Comparison of ENCODE assay signal across 9 cellular contexts in genomic region chr6:134437376-134437775, GRCh38.
DNase-seq lines count a peak whose midpoint lies in the region; ATAC-seq and TF ChIP-seq lines count a peak whose summit lies in the region.
"Had no signal": no experiment of that assay in that cellular context is flagged by ENCODE, and none has a peak within 500 bp of the region (broad histone marks: within the 10 kb centered on the region; RNA-seq: fewer than 3 reads in every experiment).

No MANE protein-coding gene starts in this region.

- H3K36me3 ChIP-seq in OCI-LY3 (replicated peaks; ENCODE audit: low read depth, low read length) (no peaks in the 10 kb centered on the region), brain microvascular endothelial cell (replicated peaks) (no peaks in the 10 kb centered on the region), skeletal muscle tissue (ENCODE audit: control insufficient read depth in 3 of 3, insufficient read depth in 3 of 3, low read length in 3 of 3) (no peaks in the 10 kb centered on the region)

- H3K9ac ChIP-seq in OCI-LY3 (ENCODE audit: low read length), result peak overlapping the region; percentile 58
- H3K9ac ChIP-seq in skeletal muscle tissue (ENCODE audit: low read depth in 1 of 3, low read length in 3 of 3), result no peak overlapping the region

- peak overlapping the region; percentile 88 for H3K4me2 ChIP-seq in OCI-LY3 (ENCODE audit: low read length)

- no peak overlapping the region for H2AFZ ChIP-seq in OCI-LY3 (ENCODE audit: low read depth, low read length)

- H3K4me3 ChIP-seq in OCI-LY3 (ENCODE audit: low read length), result peak overlapping the region; percentile 70
- H3K4me3 ChIP-seq in brain microvascular endothelial cell (ENCODE audit: low read depth, low read length), result no peak overlapping the region
- H3K4me3 ChIP-seq in skeletal muscle tissue (ENCODE audit: low read length in 3 of 3), result no peak overlapping the region

- DNase-seq in Right ventricle myocardium inferior (ENCODE audit: missing footprints), result no peak
- no peak for DNase-seq in left ventricle myocardium superior
- DNase-seq in brain microvascular endothelial cell, result peak; percentile 68
- no peak for DNase-seq in NCI-H1092 treated with DMSO at 0.1 percent for 48 hours (lab: John Stamatoyannopoulos, UW)
- no peak for DNase-seq in kidney glomerular epithelial cell (lab: John Stamatoyannopoulos, UW)
- DNase-seq in NCI-H748 (lab: John Stamatoyannopoulos, UW; ENCODE audit: unreplicated experiment), result no peak

- peak; percentile 17; the same call in 1 of the 2 replicates for TF ChIP-seq CTCF in OCI-LY3 (IDR thresholded peaks at IDR 0.05; ENCODE audit: low read depth, low read length)
- peak; percentile 49 for TF ChIP-seq CTCF in brain microvascular endothelial cell (IDR thresholded peaks at IDR 0.05; ENCODE audit: low read depth, low read length, missing control alignments)

- H3K27me3 ChIP-seq in OCI-LY3 (ENCODE audit: low read depth, low read length), result no peaks in the 10 kb centered on the region
- H3K27me3 ChIP-seq in brain microvascular endothelial cell (replicated peaks), result no peaks in the 10 kb centered on the region
- H3K27me3 ChIP-seq in skeletal muscle tissue (ENCODE audit: control insufficient read depth in 3 of 3, insufficient read depth in 3 of 3, low read length in 3 of 3), result no peaks in the 10 kb centered on the region

- H3K27ac ChIP-seq in OCI-LY3 (ENCODE audit: low read length) (peak overlapping the region; percentile 56), brain microvascular endothelial cell (peak overlapping the region; percentile 86), skeletal muscle tissue (ENCODE audit: low read depth, low read length) (peak overlapping the region; percentile 70)
- H3K27ac ChIP-seq: VCaP had no signal

- in situ Hi-C loops in brain microvascular endothelial cell (cut with HindIII; ENCODE audit: low pct_ligation_motif_present, low sequenced_read_pairs), result no loop called here

- ATAC-seq in Right ventricle myocardium inferior, result peak; percentile 31
- ATAC-seq in left ventricle myocardium superior, result no peak

- peaks cover 31% of the 10 kb centered on the region for H3K4me1 ChIP-seq in OCI-LY3 (ENCODE audit: low read length)
- peaks cover 6 to 10% (median 7%) of the 10 kb centered on the region in 3 donors for H3K4me1 ChIP-seq in skeletal muscle tissue (ENCODE audit: control insufficient read depth in 3 of 3, insufficient read depth in 3 of 3, low read length in 3 of 3)

- intact Hi-C loops in Right ventricle myocardium inferior (cut with DNase I), result no loop called here
- intact Hi-C loops in left ventricle myocardium superior (cut with micrococcal nuclease), result no loop called here

- no peaks in the 10 kb centered on the region for H3K79me2 ChIP-seq in OCI-LY3 (ENCODE audit: low read length)

- no peaks in the 10 kb centered on the region for H4K20me1 ChIP-seq in OCI-LY3 (ENCODE audit: insufficient read depth, low read length)

- H3K9me3 ChIP-seq in OCI-LY3 (ENCODE audit: insufficient read depth, low read length), result no peaks in the 10 kb centered on the region
- no peaks in the 10 kb centered on the region for H3K9me3 ChIP-seq in skeletal muscle tissue (ENCODE audit: control insufficient read depth in 3 of 3, low read length in 3 of 3)
